ENCODE assay signal across 1 cellular context in the genomic region with DNA sequence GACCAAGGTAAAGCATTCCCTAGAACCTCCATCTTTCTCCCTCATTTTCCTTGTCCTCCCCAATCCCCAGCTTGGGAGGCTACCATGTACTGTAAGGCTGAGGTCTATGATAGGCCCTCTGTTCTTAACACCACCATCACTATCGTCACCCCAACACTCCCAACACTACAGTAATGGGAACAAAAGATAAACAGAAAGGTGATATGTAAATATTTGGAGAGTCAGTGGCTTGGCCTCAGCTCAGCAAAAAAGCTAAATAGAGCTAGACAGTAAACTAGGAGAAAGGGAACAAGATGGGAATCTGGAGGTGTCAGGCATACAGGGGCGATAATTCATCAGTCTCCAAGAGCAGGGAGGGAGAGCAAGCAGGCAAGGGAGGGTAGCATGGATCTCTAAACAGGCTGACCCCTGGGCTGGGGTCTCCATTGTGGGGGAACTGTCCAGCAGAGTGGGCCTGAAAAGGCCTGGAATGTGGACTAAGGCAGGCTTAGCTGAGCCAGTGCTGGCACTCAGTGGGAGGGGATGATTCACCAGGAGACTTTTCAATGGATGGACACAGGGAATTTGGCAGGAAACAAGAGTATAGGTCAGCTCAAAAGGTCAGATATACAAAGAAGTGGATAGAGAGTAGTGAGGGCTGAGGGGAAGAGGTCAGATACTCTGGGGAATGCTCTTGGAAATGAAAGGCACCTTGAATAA.
A peak's percentile ranks its signal among the peaks of the same experiment; 100 is the strongest.
TF ChIP-seq lines count a peak whose summit lies in the region.

No MANE protein-coding gene starts in this region.

TF ChIP-seq in K562, 482 proteins besides CTCF, POLR2A, EP300 and RAD21 (continued from another document):
- TF ChIP-seq, protein P1, sequence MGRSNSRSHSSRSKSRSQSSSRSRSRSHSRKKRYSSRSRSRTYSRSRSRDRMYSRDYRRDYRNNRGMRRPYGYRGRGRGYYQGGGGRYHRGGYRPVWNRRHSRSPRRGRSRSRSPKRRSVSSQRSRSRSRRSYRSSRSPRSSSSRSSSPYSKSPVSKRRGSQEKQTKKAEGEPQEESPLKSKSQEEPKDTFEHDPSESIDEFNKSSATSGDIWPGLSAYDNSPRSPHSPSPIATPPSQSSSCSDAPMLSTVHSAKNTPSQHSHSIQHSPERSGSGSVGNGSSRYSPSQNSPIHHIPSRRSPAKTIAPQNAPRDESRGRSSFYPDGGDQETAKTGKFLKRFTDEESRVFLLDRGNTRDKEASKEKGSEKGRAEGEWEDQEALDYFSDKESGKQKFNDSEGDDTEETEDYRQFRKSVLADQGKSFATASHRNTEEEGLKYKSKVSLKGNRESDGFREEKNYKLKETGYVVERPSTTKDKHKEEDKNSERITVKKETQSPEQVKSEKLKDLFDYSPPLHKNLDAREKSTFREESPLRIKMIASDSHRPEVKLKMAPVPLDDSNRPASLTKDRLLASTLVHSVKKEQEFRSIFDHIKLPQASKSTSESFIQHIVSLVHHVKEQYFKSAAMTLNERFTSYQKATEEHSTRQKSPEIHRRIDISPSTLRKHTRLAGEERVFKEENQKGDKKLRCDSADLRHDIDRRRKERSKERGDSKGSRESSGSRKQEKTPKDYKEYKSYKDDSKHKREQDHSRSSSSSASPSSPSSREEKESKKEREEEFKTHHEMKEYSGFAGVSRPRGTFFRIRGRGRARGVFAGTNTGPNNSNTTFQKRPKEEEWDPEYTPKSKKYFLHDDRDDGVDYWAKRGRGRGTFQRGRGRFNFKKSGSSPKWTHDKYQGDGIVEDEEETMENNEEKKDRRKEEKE (IDR thresholded peaks at IDR 0.05; ENCODE audit: borderline replicate concordance in 1 of 2, control insufficient read depth in 1 of 2, low read depth in 2 of 2, low read length in 1 of 2) = no peak
- no peak for TF ChIP-seq SMAD3 (CRISPR knock-in tag; conservative IDR thresholded peaks at IDR 0.05)
- TF ChIP-seq RBM39 (optimal IDR thresholded peaks at IDR 0.05; ENCODE audit: low read depth, low read length) = no peak
- 0 out of 2 replicates have a peak, but pooled peaks have one; percentile 39 for TF ChIP-seq MIER1 (IDR thresholded peaks at IDR 0.05; ENCODE audit: low read depth)
- TF ChIP-seq TRIM28 (IDR thresholded peaks at IDR 0.05) = no peak
- no peak for TF ChIP-seq ESRRA (IDR thresholded peaks at IDR 0.05; ENCODE audit: borderline replicate concordance, low read depth)
- no peak for TF ChIP-seq NRF1 (conservative IDR thresholded peaks at IDR 0.05 in 1 of 2, IDR thresholded peaks at IDR 0.05 in 1 of 2)
- TF ChIP-seq ID3 (CRISPR knock-in tag; IDR thresholded peaks at IDR 0.05) = no peak
- 0 out of 2 replicates have a peak, but pooled peaks have one; percentile 23 for TF ChIP-seq ID3 (tag; IDR thresholded peaks at IDR 0.05)
- TF ChIP-seq HMG20B (CRISPR knock-in tag; IDR thresholded peaks at IDR 0.05) = no peak
- TF ChIP-seq HMG20A (CRISPR knock-in tag; conservative IDR thresholded peaks at IDR 0.05) = no peak
- TF ChIP-seq ZNF778 (CRISPR knock-in tag; IDR thresholded peaks at IDR 0.05) = no peak
- no peak for TF ChIP-seq RBFOX2 (IDR thresholded peaks at IDR 0.05; ENCODE audit: low read depth, low read length)
- no peak for TF ChIP-seq RBM15 (IDR thresholded peaks at IDR 0.05; ENCODE audit: insufficient read depth, low read length)
- no peak for TF ChIP-seq ZNF274 (IDR thresholded peaks at IDR 0.05; ENCODE audit: borderline replicate concordance, low read depth, low read length)
- TF ChIP-seq NR2C2 (CRISPR knock-in tag; IDR thresholded peaks at IDR 0.05) = no peak
- TF ChIP-seq NR2C2 (tag; IDR thresholded peaks at IDR 0.05) = no peak
- no peak for TF ChIP-seq PHB2 (IDR thresholded peaks at IDR 0.05; ENCODE audit: low read depth)
- TF ChIP-seq MCM3 (IDR thresholded peaks at IDR 0.05) = no peak
- no peak for TF ChIP-seq JUN (IDR thresholded peaks at IDR 0.05; ENCODE audit: borderline replicate concordance, low read depth, low read length)
- TF ChIP-seq JUN (CRISPR knock-in tag; IDR thresholded peaks at IDR 0.05; ENCODE audit: borderline replicate concordance) = no peak
- TF ChIP-seq GTF2A2 (tag; IDR thresholded peaks at IDR 0.05) = no peak
- TF ChIP-seq, protein P2, sequence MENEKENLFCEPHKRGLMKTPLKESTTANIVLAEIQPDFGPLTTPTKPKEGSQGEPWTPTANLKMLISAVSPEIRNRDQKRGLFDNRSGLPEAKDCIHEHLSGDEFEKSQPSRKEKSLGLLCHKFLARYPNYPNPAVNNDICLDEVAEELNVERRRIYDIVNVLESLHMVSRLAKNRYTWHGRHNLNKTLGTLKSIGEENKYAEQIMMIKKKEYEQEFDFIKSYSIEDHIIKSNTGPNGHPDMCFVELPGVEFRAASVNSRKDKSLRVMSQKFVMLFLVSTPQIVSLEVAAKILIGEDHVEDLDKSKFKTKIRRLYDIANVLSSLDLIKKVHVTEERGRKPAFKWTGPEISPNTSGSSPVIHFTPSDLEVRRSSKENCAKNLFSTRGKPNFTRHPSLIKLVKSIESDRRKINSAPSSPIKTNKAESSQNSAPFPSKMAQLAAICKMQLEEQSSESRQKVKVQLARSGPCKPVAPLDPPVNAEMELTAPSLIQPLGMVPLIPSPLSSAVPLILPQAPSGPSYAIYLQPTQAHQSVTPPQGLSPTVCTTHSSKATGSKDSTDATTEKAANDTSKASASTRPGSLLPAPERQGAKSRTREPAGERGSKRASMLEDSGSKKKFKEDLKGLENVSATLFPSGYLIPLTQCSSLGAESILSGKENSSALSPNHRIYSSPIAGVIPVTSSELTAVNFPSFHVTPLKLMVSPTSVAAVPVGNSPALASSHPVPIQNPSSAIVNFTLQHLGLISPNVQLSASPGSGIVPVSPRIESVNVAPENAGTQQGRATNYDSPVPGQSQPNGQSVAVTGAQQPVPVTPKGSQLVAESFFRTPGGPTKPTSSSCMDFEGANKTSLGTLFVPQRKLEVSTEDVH (IDR thresholded peaks at IDR 0.05; ENCODE audit: low read depth, partially characterized antibody) = no peak
- TF ChIP-seq CBFA2T3 (IDR thresholded peaks at IDR 0.05) = peak; percentile 48
- TF ChIP-seq FOXJ2 (tag; IDR thresholded peaks at IDR 0.05) = no peak
- peak; percentile 60; the same call in 1 of the 2 replicates for TF ChIP-seq EHMT2 (IDR thresholded peaks at IDR 0.05)
- TF ChIP-seq ZBTB1 (CRISPR knock-in tag; IDR thresholded peaks at IDR 0.05; ENCODE audit: borderline replicate concordance, low read depth) = no peak
- TF ChIP-seq TGIF2 (CRISPR knock-in tag; IDR thresholded peaks at IDR 0.05) = no peak
- no peak for TF ChIP-seq ZFP1 (CRISPR knock-in tag; IDR thresholded peaks at IDR 0.05)
- TF ChIP-seq CBFB (CRISPR knock-in tag; IDR thresholded peaks at IDR 0.05) = no peak
- TF ChIP-seq TAF15 (IDR thresholded peaks at IDR 0.05; ENCODE audit: low read depth, low read length) = no peak
- TF ChIP-seq HIVEP1 (CRISPR knock-in tag; IDR thresholded peaks at IDR 0.05) = no peak
- no peak for TF ChIP-seq CSDE1 (IDR thresholded peaks at IDR 0.05)
- no peak for TF ChIP-seq TOE1 (IDR thresholded peaks at IDR 0.05; ENCODE audit: borderline replicate concordance)
- no peak for TF ChIP-seq TOE1 (CRISPR knock-in tag; IDR thresholded peaks at IDR 0.05; ENCODE audit: borderline replicate concordance, low read depth)
- no peak for TF ChIP-seq KAT7 (CRISPR knock-in tag; IDR thresholded peaks at IDR 0.05; ENCODE audit: borderline replicate concordance)
- no peak for TF ChIP-seq ZFP30 (CRISPR knock-in tag; IDR thresholded peaks at IDR 0.05; ENCODE audit: borderline replicate concordance)
- no peak for TF ChIP-seq MLLT1 (IDR thresholded peaks at IDR 0.05)
- TF ChIP-seq ZNF445 (CRISPR knock-in tag; IDR thresholded peaks at IDR 0.05; ENCODE audit: low read depth) = no peak
- TF ChIP-seq REST (CRISPR knock-in tag; IDR thresholded peaks at IDR 0.05; ENCODE audit: low read depth) = peak; percentile 78; the same call in 1 of the 2 replicates
- TF ChIP-seq ZKSCAN1 (IDR thresholded peaks at IDR 0.05; ENCODE audit: low read depth, low read length) = no peak
